Comparison of ENCODE assay signal across 25 cellular contexts in genomic region chr12:9326085-9326484, GRCh38.
"Had no signal": no experiment of that assay in that cellular context is flagged by ENCODE, and none has a peak within 500 bp of the region (broad histone marks: within the 10 kb centered on the region; RNA-seq: fewer than 3 reads in every experiment).

No MANE protein-coding gene starts in this region.

- DNase-seq: colonic mucosa; dermis blood vessel endothelial cell; effector memory CD4-positive, alpha-beta T cell; erythroblast; esophagus squamous epithelium; foreskin melanocyte; glutamatergic neuron; heart right ventricle; hippocampal formation; left colon; mammary epithelial cell; natural killer cell; stimulated activated CD4-positive, alpha-beta T cell treated with anti-CD3 and anti-CD28 coated beads, Interleukin-12 subunit alpha, Interleukin-12 subunit beta, amount 100 ng/mL, for 4 hours; stimulated activated CD4-positive, alpha-beta T cell treated with anti-CD3 and anti-CD28 coated beads, Interleukin-1b, Interleukin-23, amount 100 ng/mL, for 48 hours; stimulated activated CD4-positive, alpha-beta T cell treated with anti-CD3 and anti-CD28 coated beads, Interleukin-4, amount 100 ng/mL, for 1 hour; stimulated activated CD8-positive, alpha-beta memory T cell treated with anti-CD3 and anti-CD28 coated beads, Interleukin-4, amount 100 ng/mL, for 48 hours; stimulated activated naive CD4-positive, alpha-beta T cell; stimulated activated naive CD8-positive, alpha-beta T cell treated with anti-CD3 and anti-CD28 coated beads, Interleukin-15, amount 100 ng/mL, for 72 hours; thyroid gland; trophoblast cell had no signal

- H3K27me3 Mint-ChIP-seq: central memory CD8-positive, alpha-beta T cell; stimulated activated naive CD8-positive, alpha-beta T cell treated with anti-CD3 and anti-CD28 coated beads, Interleukin-15, amount 100 ng/mL, for 72 hours had no signal

- H3K4me3 Mint-ChIP-seq: central memory CD8-positive, alpha-beta T cell; neural crest cell; stimulated activated naive CD8-positive, alpha-beta T cell treated with anti-CD3 and anti-CD28 coated beads, Interleukin-15, amount 100 ng/mL, for 72 hours had no signal

- H3K9me3 Mint-ChIP-seq: central memory CD8-positive, alpha-beta T cell; natural killer cell; stimulated activated naive CD8-positive, alpha-beta T cell treated with anti-CD3 and anti-CD28 coated beads, Interleukin-15, amount 100 ng/mL, for 72 hours had no signal

- H3K4me1 ChIP-seq: colonic mucosa, esophagus squamous epithelium, heart right ventricle, prostate gland, right atrium auricular region, thyroid gland had no signal

- H3K4me3 ChIP-seq: colonic mucosa, prostate gland, right atrium auricular region, smooth muscle cell, thyroid gland had no signal

- H3K36me3 ChIP-seq: colonic mucosa, esophagus squamous epithelium, heart right ventricle, prostate gland, right atrium auricular region, thyroid gland had no signal

- H3K4me1 Mint-ChIP-seq: neural crest cell had no signal

- H3K36me3 Mint-ChIP-seq: natural killer cell had no signal

- H3K27ac ChIP-seq: colonic mucosa, esophagus squamous epithelium, heart right ventricle, prostate gland, right atrium auricular region, thyroid gland had no signal

- H3K27me3 ChIP-seq: colonic mucosa, esophagus squamous epithelium, heart right ventricle, right atrium auricular region, thyroid gland had no signal

- H3K9me3 ChIP-seq: colonic mucosa, esophagus squamous epithelium, heart right ventricle, prostate gland, right atrium auricular region, thyroid gland had no signal
